In genomic region chr18:58161659-58162058, GRCh38 we compare ENCODE assay signal across 15 cellular contexts.
DNase-seq lines count a peak whose midpoint lies in the region; ATAC-seq and TF ChIP-seq lines count a peak whose summit lies in the region.
"Had no signal": no experiment of that assay in that cellular context is flagged by ENCODE, and none has a peak within 500 bp of the region (broad histone marks: within the 10 kb centered on the region; RNA-seq: fewer than 3 reads in every experiment).

No MANE protein-coding gene starts in this region.

- H3K36me3 ChIP-seq in HUES6 (ENCODE audit: control insufficient read depth, insufficient read depth, low read length) (no peaks in the 10 kb centered on the region), left lung (no peaks in the 10 kb centered on the region)
- H3K36me3 ChIP-seq: esophagus squamous epithelium had no signal

- peak overlapping the region; percentile 42 for H3K4me3 ChIP-seq in HUES6 (ENCODE audit: low read depth, low read length)
- H3K4me3 ChIP-seq in left lung, result no peak overlapping the region
- H3K4me3 ChIP-seq: BLaER1 treated with 17β-estradiol and CSF1 and Interleukin-3, amounts not matched to agents 10 nM and 100 nM; esophagus squamous epithelium had no signal

- H3K27ac ChIP-seq in HUES6 (ENCODE audit: low read depth, low read length) (no peak overlapping the region), left lung (no peak overlapping the region)
- H3K27ac ChIP-seq: BLaER1 treated with 17β-estradiol and CSF1 and Interleukin-3, amounts not matched to agents 10 nM and 100 nM; esophagus squamous epithelium had no signal

- no peak for ATAC-seq in GM21825 (IDR thresholded peaks at IDR 0.05; ENCODE audit: unreplicated experiment)
- ATAC-seq in left lung, result no peak
- ATAC-seq in HG03175 (IDR thresholded peaks at IDR 0.05; ENCODE audit: unreplicated experiment), result no peak
- ATAC-seq in HG03520 (IDR thresholded peaks at IDR 0.05; ENCODE audit: unreplicated experiment), result no peak
- ATAC-seq: natural killer cell treated with Interleukin-12 subunit alpha and Interleukin-12 subunit beta and Interleukin-15 and Interleukin-18, amount 100 ng/mL, for 72 hours had no signal

- no peak overlapping the region for H3K9ac ChIP-seq in HUES6 (ENCODE audit: low read length)
- H3K9ac ChIP-seq: BLaER1 treated with 17β-estradiol and CSF1 and Interleukin-3, amounts not matched to agents 10 nM and 100 nM had no signal

- H3K9me3 ChIP-seq in HUES6 (ENCODE audit: control insufficient read depth, insufficient read depth, low read depth, low read length) (no peaks in the 10 kb centered on the region), left lung (no peaks in the 10 kb centered on the region)
- H3K9me3 ChIP-seq: BLaER1 treated with 17β-estradiol and CSF1 and Interleukin-3, amounts not matched to agents 10 nM and 100 nM; esophagus squamous epithelium had no signal

- intact Hi-C loops in left lung (cut with DNase I), result no loop called here

- no peaks in the 10 kb centered on the region for H3K4me1 ChIP-seq in HUES6 (ENCODE audit: control insufficient read depth, insufficient read depth, low read length)
- no peaks in the 10 kb centered on the region for H3K4me1 ChIP-seq in left lung
- H3K4me1 ChIP-seq: BLaER1 treated with 17β-estradiol and CSF1 and Interleukin-3, amounts not matched to agents 10 nM and 100 nM; esophagus squamous epithelium had no signal

- DNase-seq in EH (ENCODE audit: low read depth) (peak; percentile 36), amniotic epithelial cell (ENCODE audit: low read depth) (peak; percentile 49), iris pigment epithelial cell (ENCODE audit: low read depth) (peak; percentile 49), left lung (no peak)
- DNase-seq: activated CD4-positive, alpha-beta T cell treated with anti-CD3 and anti-CD28 coated beads for 1 hour; esophagus squamous epithelium; NCI-H2171 treated with DMSO at 0.1 percent for 48 hours; Right ventricle myocardium superior; stimulated activated CD4-positive, alpha-beta T cell treated with anti-CD3 and anti-CD28 coated beads, Interleukin-15, amount 100 ng/mL, for 24 hours had no signal

- no peaks in the 10 kb centered on the region for H3K27me3 ChIP-seq in HUES6 (ENCODE audit: control insufficient read depth, insufficient read depth, low read length)
- no peaks in the 10 kb centered on the region for H3K27me3 ChIP-seq in left lung
- H3K27me3 ChIP-seq: BLaER1 treated with 17β-estradiol and CSF1 and Interleukin-3, amounts not matched to agents 10 nM and 100 nM; esophagus squamous epithelium had no signal

- TF ChIP-seq CTCF in left lung (IDR thresholded peaks at IDR 0.05), result no peak

Comparison
In these comparisons a context has a peak if more than half of its experiments do, and no peak if none do; other contexts are left out.
1. DNase-seq: peak in EH (single experiment), amniotic epithelial cell (single experiment) and iris pigment epithelial cell (single experiment); none in left lung (0 of 2).